ENCODE assay signal across 14 cellular contexts in genomic region chr18:55105873-55106272, GRCh38.
A peak's percentile ranks its signal among the peaks of the same experiment; 100 is the strongest.
DNase-seq lines count a peak whose midpoint lies in the region; ATAC-seq, FAIRE-seq and TF ChIP-seq lines count a peak whose summit lies in the region.
"Had no signal": no experiment of that assay in that cellular context is flagged by ENCODE, and none has a peak within 500 bp of the region (broad histone marks: within the 10 kb centered on the region; RNA-seq: fewer than 3 reads in every experiment).

No MANE protein-coding gene starts in this region.

- H3K36me3 Mint-ChIP-seq in stimulated activated memory B cell treated with anti-CD40 and anti-IgM and Interleukin-4, amounts not matched to agents 10 μg/mL and 1 μg/mL and 100 μg/mL, for 72 hours: peaks cover 20% of the 10 kb centered on the region
- H3K36me3 Mint-ChIP-seq: CD4-positive, CD25-positive, alpha-beta regulatory T cell had no signal

- no peaks in the 10 kb centered on the region for H3K36me3 ChIP-seq in mucosa of descending colon (ENCODE audit: low read depth)
- H3K36me3 ChIP-seq: BLaER1 treated with 17β-estradiol and CSF1 and Interleukin-3, amounts not matched to agents 10 nM and 100 nM had no signal

- ATAC-seq in stimulated activated memory B cell treated with anti-CD40 and anti-IgM and Interleukin-4, amounts not matched to agents 10 μg/mL and 1 μg/mL and 100 μg/mL, for 72 hours: peak; percentile 66
- ATAC-seq in mucosa of descending colon (no peak), HG03159 (IDR thresholded peaks at IDR 0.05; ENCODE audit: unreplicated experiment) (no peak), HG03378 (IDR thresholded peaks at IDR 0.05; ENCODE audit: unreplicated experiment) (no peak)
- ATAC-seq: GM23338 had no signal

- peaks cover 11% of the 10 kb centered on the region for H3K9me3 Mint-ChIP-seq in stimulated activated memory B cell treated with anti-CD40 and anti-IgM and Interleukin-4, amounts not matched to agents 10 μg/mL and 1 μg/mL and 100 μg/mL, for 72 hours
- H3K9me3 Mint-ChIP-seq: GM23338, H9 had no signal

- DNase-seq in D721Med (ENCODE audit: insufficient read length, low spot score) (no peak), NCI-H526 treated with DMSO at 0.1 percent for 48 hours (lab: John Stamatoyannopoulos, UW) (peak; percentile 31), mucosa of descending colon (no peak)
- DNase-seq: 8988T; AML-193; CD4-positive, CD25-positive, alpha-beta regulatory T cell; DMS 273 treated with DMSO at 0.1 percent for 48 hours; H9 had no signal

- H3K9me3 ChIP-seq in mucosa of descending colon: no peaks in the 10 kb centered on the region
- H3K9me3 ChIP-seq: BLaER1 treated with 17β-estradiol and CSF1 and Interleukin-3, amounts not matched to agents 10 nM and 100 nM had no signal

- intact Hi-C loops in mucosa of descending colon (cut with DNase I, micrococcal nuclease): no loop called here

- no peaks in the 10 kb centered on the region for H3K4me1 ChIP-seq in mucosa of descending colon (ENCODE audit: low read depth)

- peaks cover 46% of the 10 kb centered on the region for H3K4me1 Mint-ChIP-seq in stimulated activated memory B cell treated with anti-CD40 and anti-IgM and Interleukin-4, amounts not matched to agents 10 μg/mL and 1 μg/mL and 100 μg/mL, for 72 hours
- H3K4me1 Mint-ChIP-seq: CD4-positive, CD25-positive, alpha-beta regulatory T cell had no signal

- FAIRE-seq in D721Med (lab: Jason Lieb, UNC): peak; percentile 96
- FAIRE-seq in endometrium (lab: Jason Lieb, UNC): peak; percentile 72

- H3K27ac Mint-ChIP-seq in stimulated activated memory B cell treated with anti-CD40 and anti-IgM and Interleukin-4, amounts not matched to agents 10 μg/mL and 1 μg/mL and 100 μg/mL, for 72 hours: peak overlapping the region; percentile 78
- H3K27ac Mint-ChIP-seq: GM23338, H9 had no signal

- TF ChIP-seq CTCF in D721Med (IDR thresholded peaks at IDR 0.05; ENCODE audit: insufficient read depth, missing control alignments): no peak
- TF ChIP-seq CTCF in mucosa of descending colon (IDR thresholded peaks at IDR 0.05): no peak

- H3K4me3 Mint-ChIP-seq in stimulated activated memory B cell treated with anti-CD40 and anti-IgM and Interleukin-4, amounts not matched to agents 10 μg/mL and 1 μg/mL and 100 μg/mL, for 72 hours: peak overlapping the region; percentile 65
- H3K4me3 Mint-ChIP-seq: CD4-positive, CD25-positive, alpha-beta regulatory T cell; GM23338; H9 had no signal

- H3K4me3 ChIP-seq in mucosa of descending colon: no peak overlapping the region
- H3K4me3 ChIP-seq: BLaER1 treated with 17β-estradiol and CSF1 and Interleukin-3, amounts not matched to agents 10 nM and 100 nM; GM23338 had no signal

- H3K27me3 Mint-ChIP-seq in stimulated activated memory B cell treated with anti-CD40 and anti-IgM and Interleukin-4, amounts not matched to agents 10 μg/mL and 1 μg/mL and 100 μg/mL, for 72 hours: no peaks in the 10 kb centered on the region
- H3K27me3 Mint-ChIP-seq: CD4-positive, CD25-positive, alpha-beta regulatory T cell had no signal
